25 cellular contexts compared by ENCODE assay signal in genomic region chr6:62669831-62670230, GRCh38.
DNase-seq lines count a peak whose midpoint lies in the region; ATAC-seq, FAIRE-seq and TF ChIP-seq lines count a peak whose summit lies in the region.
"Had no signal": no experiment of that assay in that cellular context is flagged by ENCODE, and none has a peak within 500 bp of the region (broad histone marks: within the 10 kb centered on the region; RNA-seq: fewer than 3 reads in every experiment).

No MANE protein-coding gene starts in this region.

- intact Hi-C loops in HepG2 (cut with micrococcal nuclease; ENCODE audit: unreplicated experiment) = no loop called here
- intact Hi-C loops in right lobe of liver (cut with DNase I) = no loop called here
- intact Hi-C loops in colonic mucosa (cut with DNase I) = no loop called here

- no peaks in the 10 kb centered on the region for H3K4me1 Mint-ChIP-seq in neural progenitor cell
- H3K4me1 Mint-ChIP-seq: CD14-positive monocyte; CD4-positive, alpha-beta memory T cell; CD4-positive, CD25-positive, alpha-beta regulatory T cell; CD8-positive, alpha-beta memory T cell had no signal

- FAIRE-seq in HepG2 (lab: Jason Lieb, UNC) = no peak
- no peak for FAIRE-seq in small intestine (lab: Jason Lieb, UNC)
- FAIRE-seq: GM12878, GM12892, GM18507 had no signal

- no peak for TF ChIP-seq CTCF in HepG2 (CRISPR knock-in tag; IDR thresholded peaks at IDR 0.05)
- TF ChIP-seq CTCF in right lobe of liver (IDR thresholded peaks at IDR 0.05) = no peak
- no peak for TF ChIP-seq CTCF in neural progenitor cell (IDR thresholded peaks at IDR 0.05)
- no peak for TF ChIP-seq CTCF in colonic mucosa (IDR thresholded peaks at IDR 0.05)

- no peaks in the 10 kb centered on the region for H3K36me3 Mint-ChIP-seq in neural progenitor cell
- H3K36me3 Mint-ChIP-seq: CD14-positive monocyte; CD4-positive, alpha-beta memory T cell; CD4-positive, CD25-positive, alpha-beta regulatory T cell; CD8-positive, alpha-beta memory T cell had no signal

- no peaks in the 10 kb centered on the region for H3K36me3 ChIP-seq in HepG2 (replicated peaks in 1 of 2; ENCODE audit: control insufficient read depth in 1 of 2, insufficient read depth in 2 of 2, low read length in 2 of 2)
- no peaks in the 10 kb centered on the region for H3K36me3 ChIP-seq in right lobe of liver
- H3K36me3 ChIP-seq in neural progenitor cell = no peaks in the 10 kb centered on the region
- no peaks in the 10 kb centered on the region for H3K36me3 ChIP-seq in colonic mucosa
- no peaks in the 10 kb centered on the region for H3K36me3 ChIP-seq in small intestine (ENCODE audit: control insufficient read depth in 2 of 2, insufficient read depth in 2 of 2, low read length in 2 of 2)
- H3K36me3 ChIP-seq: BE2C, BLaER1 had no signal

- H3K4me2 ChIP-seq in HepG2 (ENCODE audit: low read depth, low read length) (no peak overlapping the region), neural progenitor cell (no peak overlapping the region)
- H3K4me2 ChIP-seq: BLaER1 had no signal

- H2AFZ ChIP-seq in HepG2 (ENCODE audit: low read length) (no peak overlapping the region), neural progenitor cell (replicated peaks) (no peak overlapping the region)

- H3F3A ChIP-seq in neural progenitor cell (ENCODE audit: low read depth) = no peaks in the 10 kb centered on the region

- TF ChIP-seq RAD21 in HepG2 (CRISPR knock-in tag; IDR thresholded peaks at IDR 0.05) = no peak

- H3K4me1 ChIP-seq in HepG2 (ENCODE audit: insufficient read depth, low read length) = no peaks in the 10 kb centered on the region
- no peaks in the 10 kb centered on the region for H3K4me1 ChIP-seq in right lobe of liver
- H3K4me1 ChIP-seq in neural progenitor cell = no peaks in the 10 kb centered on the region
- H3K4me1 ChIP-seq in colonic mucosa = no peaks in the 10 kb centered on the region
- no peaks in the 10 kb centered on the region for H3K4me1 ChIP-seq in small intestine (ENCODE audit: control insufficient read depth in 2 of 2, insufficient read depth in 1 of 2, low read depth in 1 of 2, low read length in 1 of 2)
- H3K4me1 ChIP-seq: BE2C, BLaER1 had no signal

- in situ Hi-C loops in HepG2 (cut with HindIII; ENCODE audit: extremely low pct_ligation_motif_present, low pct_unique_long_range_greater_than_20kb) = no loop called here

- TF ChIP-seq EP300 in HepG2 (IDR thresholded peaks at IDR 0.05; ENCODE audit: low read depth in 2 of 2, low read length in 2 of 2) (no peak), HepG2 (CRISPR knock-in tag; IDR thresholded peaks at IDR 0.05; ENCODE audit: borderline replicate concordance) (no peak)

- no peaks in the 10 kb centered on the region for H3K9me3 ChIP-seq in HepG2 (ENCODE audit: low read length)
- H3K9me3 ChIP-seq in right lobe of liver = no peaks in the 10 kb centered on the region
- no peaks in the 10 kb centered on the region for H3K9me3 ChIP-seq in neural progenitor cell (ENCODE audit: low read depth)
- no peaks in the 10 kb centered on the region for H3K9me3 ChIP-seq in colonic mucosa
- H3K9me3 ChIP-seq in small intestine (ENCODE audit: control insufficient read depth, low read depth) = no peaks in the 10 kb centered on the region
- H3K9me3 ChIP-seq: BE2C, BLaER1 had no signal

- no peaks in the 10 kb centered on the region for H3K27me3 Mint-ChIP-seq in neural progenitor cell (ENCODE audit: insufficient read depth, low read depth)
- H3K27me3 Mint-ChIP-seq: CD4-positive, alpha-beta memory T cell; CD4-positive, CD25-positive, alpha-beta regulatory T cell; CD8-positive, alpha-beta memory T cell had no signal

- H3K9ac ChIP-seq in HepG2 (ENCODE audit: insufficient read depth, low read depth, low read length) = no peak overlapping the region
- no peak overlapping the region for H3K9ac ChIP-seq in neural progenitor cell
- H3K9ac ChIP-seq in colonic mucosa (ENCODE audit: low read depth in 2 of 2, low read length in 2 of 2) = no peak overlapping the region
- H3K9ac ChIP-seq: BLaER1 had no signal

- H3K27ac Mint-ChIP-seq in neural progenitor cell = no peak overlapping the region
- H3K27ac Mint-ChIP-seq: CD14-positive monocyte; CD4-positive, alpha-beta memory T cell; CD4-positive, CD25-positive, alpha-beta regulatory T cell; CD8-positive, alpha-beta memory T cell had no signal

- no TSS peak for BruUV-seq in HepG2 (replicated peaks; lab: Mats Ljungman, UMichigan)

- no peaks in the 10 kb centered on the region for H3K9me3 Mint-ChIP-seq in neural progenitor cell

- TF ChIP-seq POLR2A in HepG2 (IDR thresholded peaks at IDR 0.05; ENCODE audit: insufficient read depth in 1 of 2, low read depth in 2 of 2, low read length in 2 of 2) = no peak
- TF ChIP-seq POLR2A in right lobe of liver (IDR thresholded peaks at IDR 0.05) = no peak

- H3K4me3 Mint-ChIP-seq in neural progenitor cell = no peak overlapping the region
- H3K4me3 Mint-ChIP-seq: CD14-positive monocyte; CD4-positive, alpha-beta memory T cell; CD4-positive, CD25-positive, alpha-beta regulatory T cell; CD8-positive, alpha-beta memory T cell had no signal

- H4K20me1 ChIP-seq in HepG2 (ENCODE audit: insufficient read depth, low read length) (no peaks in the 10 kb centered on the region), neural progenitor cell (ENCODE audit: low read depth) (no peaks in the 10 kb centered on the region)
- H4K20me1 ChIP-seq: BLaER1 had no signal

- H3K79me2 ChIP-seq in HepG2 (ENCODE audit: insufficient read depth, low read length) = no peaks in the 10 kb centered on the region
- H3K79me2 ChIP-seq in neural progenitor cell (ENCODE audit: low read depth) = no peaks in the 10 kb centered on the region

- no peak for ATAC-seq in HepG2
- ATAC-seq in right lobe of liver = no peak
- ATAC-seq: GM12878 had no signal

- POLR2A ChIA-PET in HepG2 (lab: Yijun Ruan, JAX) = no interaction called here

- DNase-seq in HepG2 (ENCODE audit: low spot score) (no peak), right lobe of liver (no peak), neural progenitor cell (ENCODE audit: low spot score) (peak; percentile 1), colonic mucosa (no peak), small intestine (no peak)
- DNase-seq: ACHN; BE2C; C1 segment of cervical spinal cord; CD4-positive, alpha-beta memory T cell; CD4-positive, CD25-positive, alpha-beta regulatory T cell; CD8-positive, alpha-beta memory T cell; COR-L47; DMS 273 treated with DMSO at 0.1 percent for 48 hours; DMS153; DMS53; DMS79; DND-41; EL; GDM1 had no signal

- H3K4me3 ChIP-seq in HepG2 (replicated peaks in 1 of 3; ENCODE audit: insufficient read depth in 1 of 3, low read depth in 2 of 3, low read length in 3 of 3) = no peak overlapping the region
- no peak overlapping the region for H3K4me3 ChIP-seq in right lobe of liver
- no peak overlapping the region for H3K4me3 ChIP-seq in neural progenitor cell
- H3K4me3 ChIP-seq in colonic mucosa = no peak overlapping the region
- no peak overlapping the region for H3K4me3 ChIP-seq in small intestine (ENCODE audit: low read depth in 1 of 2, low read length in 2 of 2)
- H3K4me3 ChIP-seq: BLaER1, GM12878 had no signal

- H3K27ac ChIP-seq in HepG2 (ENCODE audit: extremely low read length, insufficient read depth, low read length) (no peak overlapping the region), right lobe of liver (no peak overlapping the region), neural progenitor cell (no peak overlapping the region), colonic mucosa (no peak overlapping the region), small intestine (ENCODE audit: low read depth in 1 of 2, low read length in 1 of 2) (no peak overlapping the region)
- H3K27ac ChIP-seq: 22Rv1, BLaER1 had no signal

- H3K27me3 ChIP-seq in HepG2 (ENCODE audit: control insufficient read depth in 1 of 2, insufficient read depth in 2 of 2, low read length in 2 of 2) (no peaks in the 10 kb centered on the region), right lobe of liver (no peaks in the 10 kb centered on the region), neural progenitor cell (no peaks in the 10 kb centered on the region), colonic mucosa (no peaks in the 10 kb centered on the region), small intestine (ENCODE audit: control insufficient read depth in 2 of 2, insufficient read depth in 2 of 2, low read length in 2 of 2) (no peaks in the 10 kb centered on the region)
- H3K27me3 ChIP-seq: BE2C, BLaER1 had no signal

- CTCF ChIA-PET in HepG2 (lab: Yijun Ruan, JAX; ENCODE audit: low intra/inter-chr PET ratio, low total read pairs) = no interaction called here

TF ChIP-seq in HepG2, 621 proteins besides CTCF, POLR2A, EP300 and RAD21:
- TF ChIP-seq MAFK (conservative IDR thresholded peaks at IDR 0.05 in 1 of 2, IDR thresholded peaks at IDR 0.05 in 1 of 2; ENCODE audit: low read length in 2 of 2) = peak; percentile 66 to 67
- TF ChIP-seq MAFF (IDR thresholded peaks at IDR 0.05; ENCODE audit: low read depth, low read length) = peak; percentile 22; the same call in 1 of the 2 replicates
- no peak for TF ChIP-seq ZNF24 (IDR thresholded peaks at IDR 0.05)
